In the genomic region with DNA sequence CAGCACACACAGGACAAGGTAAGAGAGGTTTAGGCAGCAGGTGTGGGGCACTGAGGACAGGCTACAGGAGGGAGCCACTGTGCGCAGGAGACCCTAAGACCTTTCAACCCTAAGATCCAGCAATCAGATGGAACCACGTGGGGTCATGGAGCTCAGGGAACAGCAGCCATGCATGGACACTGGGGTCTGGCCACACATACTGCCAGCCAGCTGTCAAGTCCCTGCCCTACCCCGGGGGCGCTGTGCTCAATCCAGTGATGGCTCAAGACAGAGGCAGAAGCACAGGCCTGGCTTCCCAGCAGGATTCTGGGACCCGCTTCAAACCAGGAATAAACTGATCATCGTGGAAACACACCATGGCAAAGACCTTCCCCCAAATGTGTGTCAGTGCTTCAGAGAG, we compare ENCODE assay signal across 31 cellular contexts. TPM values are rescaled to one million over a fixed set of nuclear protein-coding genes. Genes with fewer than 3 reads are reported as not detected.
"Had no signal": no experiment of that assay in that cellular context is flagged by ENCODE, and none has a peak within 500 bp of the region (broad histone marks: within the 10 kb centered on the region; RNA-seq: fewer than 3 reads in every experiment).

No MANE protein-coding gene starts in this region.

- H3K9me3 ChIP-seq: body of pancreas, esophagus muscularis mucosa, lower lobe of right lung, neutrophil, pancreas, psoas muscle, stomach, suprapubic skin, transverse colon, uterus had no signal

- H3K4me3 ChIP-seq: body of pancreas, esophagus muscularis mucosa, hepatocyte, lower lobe of right lung, pancreas, psoas muscle, stomach, suprapubic skin, transverse colon, uterus had no signal

- FAIRE-seq: colon, frontal cortex, pancreas had no signal

- H3K4me2 ChIP-seq: hepatocyte had no signal

- DNase-seq: activated CD4-positive, alpha-beta T cell treated with anti-CD3 and anti-CD28 coated beads, Interleukin-2, amount 50 U/mL, for 1 hour; activated CD4-positive, CD25-positive, alpha-beta regulatory T cell treated with anti-CD3 and anti-CD28 coated beads, Interleukin-2, amount 50 U/mL, for 72 hours; activated CD8-positive, alpha-beta T cell treated with anti-CD3 and anti-CD28 coated beads, Interleukin-2, amount 10 ng/mL, durations not matched to agents 7 days and 5 days; activated naive CD8-positive, alpha-beta T cell treated with anti-CD3 and anti-CD28 coated beads, Interleukin-2, amount 10 ng/mL, durations not matched to agents 7 days and 5 days; amygdala; body of pancreas; effector memory CD4-positive, alpha-beta T cell; glutamatergic neuron; immature natural killer cell; lower lobe of right lung; naive thymus-derived CD4-positive, alpha-beta T cell; pancreas; psoas muscle; stimulated activated CD4-positive, alpha-beta T cell treated with anti-CD3 and anti-CD28 coated beads, Interleukin-12 subunit alpha, Interleukin-12 subunit beta, amount 100 ng/mL, for 4 hours; stomach; T-cell; transverse colon; uterus had no signal

- H3K27ac ChIP-seq: body of pancreas, esophagus muscularis mucosa, hepatocyte, lower lobe of right lung, neutrophil, pancreas, psoas muscle, stomach, suprapubic skin, transverse colon, uterus, VCaP had no signal

- H3K27ac Mint-ChIP-seq: activated CD8-positive, alpha-beta T cell treated with anti-CD3 and anti-CD28 coated beads, Interleukin-2, amount 10 ng/mL, durations not matched to agents 7 days and 5 days; activated naive CD8-positive, alpha-beta T cell treated with anti-CD3 and anti-CD28 coated beads, Interleukin-2, amount 10 ng/mL, durations not matched to agents 7 days and 5 days; stimulated activated effector memory CD8-positive, alpha-beta T cell treated with anti-CD3 and anti-CD28 coated beads, Interleukin-12 subunit alpha, Interleukin-12 subunit beta, amount 100 ng/mL, for 72 hours; T-cell; T-helper 2 cell treated with Interferon-gamma antibody and Interleukin-4, amounts not matched to agents 5 μg/mL and 100 μg/mL, for 36 hours had no signal

- H2AFZ ChIP-seq: hepatocyte had no signal

- H3K27me3 Mint-ChIP-seq: activated naive CD8-positive, alpha-beta T cell treated with anti-CD3 and anti-CD28 coated beads, Interleukin-2, amount 10 ng/mL, durations not matched to agents 7 days and 5 days; naive thymus-derived CD4-positive, alpha-beta T cell; T-cell had no signal

- H3K36me3 ChIP-seq: uterus had no signal

- H3K4me3 Mint-ChIP-seq: activated CD8-positive, alpha-beta T cell treated with anti-CD3 and anti-CD28 coated beads, Interleukin-2, amount 10 ng/mL, durations not matched to agents 7 days and 5 days; activated naive CD8-positive, alpha-beta T cell treated with anti-CD3 and anti-CD28 coated beads, Interleukin-2, amount 10 ng/mL, durations not matched to agents 7 days and 5 days; immature natural killer cell; naive thymus-derived CD4-positive, alpha-beta T cell; stimulated activated effector memory CD8-positive, alpha-beta T cell treated with anti-CD3 and anti-CD28 coated beads, Interleukin-12 subunit alpha, Interleukin-12 subunit beta, amount 100 ng/mL, for 72 hours; T-cell; T-helper 2 cell treated with Interferon-gamma antibody and Interleukin-4, amounts not matched to agents 5 μg/mL and 100 μg/mL, for 36 hours had no signal

- H3K9me3 Mint-ChIP-seq: activated naive CD8-positive, alpha-beta T cell treated with anti-CD3 and anti-CD28 coated beads, Interleukin-2, amount 10 ng/mL, durations not matched to agents 7 days and 5 days; immature natural killer cell; naive thymus-derived CD4-positive, alpha-beta T cell; stimulated activated effector memory CD8-positive, alpha-beta T cell treated with anti-CD3 and anti-CD28 coated beads, Interleukin-12 subunit alpha, Interleukin-12 subunit beta, amount 100 ng/mL, for 72 hours; T-cell; T-helper 2 cell treated with Interferon-gamma antibody and Interleukin-4, amounts not matched to agents 5 μg/mL and 100 μg/mL, for 36 hours had no signal

- H3K27me3 ChIP-seq: body of pancreas, esophagus muscularis mucosa, hepatocyte, neutrophil, pancreas, stomach, suprapubic skin, transverse colon, uterus had no signal

- ATAC-seq: activated CD8-positive, alpha-beta T cell treated with anti-CD3 and anti-CD28 coated beads, Interleukin-2, amount 10 ng/mL, durations not matched to agents 7 days and 5 days; body of pancreas; left lobe of liver; lower lobe of right lung; naive thymus-derived CD4-positive, alpha-beta T cell; pancreas; psoas muscle; right cardiac atrium; stimulated activated effector memory CD8-positive, alpha-beta T cell treated with anti-CD3 and anti-CD28 coated beads, Interleukin-12 subunit alpha, Interleukin-12 subunit beta, amount 100 ng/mL, for 72 hours; T-cell had no signal

RNA-seq across cellular contexts. Expression of a gene that starts 25.5 kb away (rescaled TPM):
- total RNA-seq: activated naive CD8-positive, alpha-beta T cell treated with anti-CD3 and anti-CD28 coated beads, Interleukin-2, amount 10 ng/mL, durations not matched to agents 7 days and 5 days; body of pancreas; dermis microvascular lymphatic vessel endothelial cell; skeletal muscle tissue; transverse colon had no signal
- polyA plus RNA-seq: immature natural killer cell; naive thymus-derived CD4-positive, alpha-beta T cell had no signal

RNA-seq across cellular contexts. Expression of a gene that starts 57.0 kb away (rescaled TPM):
- total RNA-seq: activated CD8-positive, alpha-beta T cell treated with anti-CD3 and anti-CD28 coated beads, Interleukin-2, amount 10 ng/mL, durations not matched to agents 7 days and 5 days had no signal
- polyA plus RNA-seq: immature natural killer cell; naive thymus-derived CD4-positive, alpha-beta T cell had no signal
